In genomic region chr6:42969431-42969830, GRCh38 we compare ENCODE assay signal across 14 cellular contexts. TPM values are rescaled to one million over a fixed set of nuclear protein-coding genes. Genes with fewer than 3 reads are reported as not detected.
DNase-seq lines count a peak whose midpoint lies in the region; ATAC-seq, FAIRE-seq and TF ChIP-seq lines count a peak whose summit lies in the region.
"Had no signal": no experiment of that assay in that cellular context is flagged by ENCODE, and none has a peak within 500 bp of the region (broad histone marks: within the 10 kb centered on the region; RNA-seq: fewer than 3 reads in every experiment).

No MANE protein-coding gene starts in this region.

- no peaks in the 10 kb centered on the region for H3K27me3 ChIP-seq in pancreas
- H3K27me3 ChIP-seq: BE2C had no signal

- ATAC-seq in pancreas (peak in 3 of 4 donors; percentile 12 to 35 (median 21)), GM21360 (IDR thresholded peaks at IDR 0.05; ENCODE audit: unreplicated experiment) (no peak), HG03108 (IDR thresholded peaks at IDR 0.05; ENCODE audit: unreplicated experiment) (no peak)

- TF ChIP-seq CTCF in pancreas (IDR thresholded peaks at IDR 0.05): no peak

- no peak for FAIRE-seq in pancreas (lab: Jason Lieb, UNC)
- FAIRE-seq: A204.1 had no signal

- no peaks in the 10 kb centered on the region for H3K4me1 ChIP-seq in pancreas
- H3K4me1 ChIP-seq: BE2C had no signal

- WGBS in pancreas, 2 donors: 75 to 87% methylated on average over 2 of the region's 2 CpGs

- DNase-seq in ELF-1 (ENCODE audit: low read depth, low spot score) (peak; percentile 23), caudate nucleus (lab: John Stamatoyannopoulos, UW) (no peak), pancreas (peak in 1 of 6 donors; percentile 70)
- DNase-seq: BE2C; CD4-positive, alpha-beta memory T cell; COR-L47; DMS53; GOT3; H9 had no signal

- intact Hi-C loops in pancreas (cut with DNase I): no loop called here

- H3K27ac ChIP-seq in caudate nucleus (ENCODE audit: low read depth, low read length) (peak overlapping the region; percentile 22), pancreas (no peak overlapping the region)
- H3K27ac ChIP-seq: C4-2B had no signal

- no peak overlapping the region for H3K4me3 ChIP-seq in pancreas

- no peaks in the 10 kb centered on the region for H3K9me3 ChIP-seq in pancreas
- H3K9me3 ChIP-seq: BE2C had no signal

- peaks cover 0 to 23% (median 5%) of the 10 kb centered on the region in 3 donors for H3K36me3 ChIP-seq in pancreas

RNA-seq across cellular contexts. Expression of gene GNMT, which starts 8.9 kb away (rescaled TPM):
- 100 to 1,000 TPM in 3 of 6 donors, 10 to 100 TPM in 3; 19.0 to 295 (median 102) TPM for total RNA-seq in pancreas
- 100 to 1,000 TPM in 1 of 2 donors, 10 to 100 TPM in 1; 57.9 to 443 TPM for polyA plus RNA-seq in pancreas
- total RNA-seq: HT1080 had no signal

RNA-seq across cellular contexts. Expression of gene PEX6, which starts 9.6 kb away (rescaled TPM):
- total RNA-seq in pancreas: 10 to 100 TPM; 11.4 to 24.3 (median 16.5) TPM
- polyA plus RNA-seq in pancreas: 10 to 100 TPM; 17.5 to 20.9 TPM

RNA-seq across cellular contexts. Expression of gene PPP2R5D, which starts 14.9 kb away (rescaled TPM):
- 10 to 100 TPM in 5 of 6 donors, 1 to 10 TPM in 1; 9.6 to 17.2 (median 11.3) TPM for total RNA-seq in pancreas
- polyA plus RNA-seq in pancreas: 10 to 100 TPM; 16.8 to 18.7 TPM

RNA-seq across cellular contexts. Expression of gene CNPY3, which starts 40.2 kb away (rescaled TPM):
- 10 to 100 TPM; 28.3 to 59.7 (median 34.1) TPM for total RNA-seq in pancreas
- 10 to 100 TPM; 41.9 to 55.4 TPM for polyA plus RNA-seq in pancreas

RNA-seq across cellular contexts. Expression of gene MEA1, which starts 44.3 kb away (rescaled TPM):
- total RNA-seq in pancreas: 10 to 100 TPM; 16.5 to 26.5 (median 22.6) TPM
- 10 to 100 TPM; 44.1 to 48.7 TPM for polyA plus RNA-seq in pancreas

Comparison
In these comparisons a context has a peak if more than half of its experiments do, and no peak if none do; other contexts are left out.
1. ATAC-seq: peak in pancreas (3 of 4); none in GM21360 (single experiment) and HG03108 (single experiment).